ENCODE assay signal across 33 cellular contexts in genomic region chr7:135683609-135684008, GRCh38. TPM values are rescaled to one million over a fixed set of nuclear protein-coding genes. Genes with fewer than 3 reads are reported as not detected.
DNase-seq lines count a peak whose midpoint lies in the region; ATAC-seq, FAIRE-seq and TF ChIP-seq lines count a peak whose summit lies in the region.
"Had no signal": no experiment of that assay in that cellular context is flagged by ENCODE, and none has a peak within 500 bp of the region (broad histone marks: within the 10 kb centered on the region; RNA-seq: fewer than 3 reads in every experiment).

No MANE protein-coding gene starts in this region.

- no peaks in the 10 kb centered on the region for H3K9me1 ChIP-seq in K562 (ENCODE audit: control insufficient read depth, insufficient read depth, low read length)

- H3K4me3 ChIP-seq in K562 = no peak overlapping the region
- H3K4me3 ChIP-seq in esophagus squamous epithelium = no peak overlapping the region
- H3K4me3 ChIP-seq in uterus = no peak overlapping the region
- H3K4me3 ChIP-seq: upper lobe of right lung had no signal

- FAIRE-seq in K562 (lab: Jason Lieb, UNC) = no peak
- FAIRE-seq in urothelium cell line (lab: Jason Lieb, UNC) = no peak
- FAIRE-seq: colon, H1, HTR-8/SVneo had no signal

- peaks cover 15% of the 10 kb centered on the region; the same call in 1 of the 2 replicates for H4K20me1 ChIP-seq in K562 (replicated peaks; ENCODE audit: control insufficient read depth, insufficient read depth, low read length)

- H3K27me3 ChIP-seq in K562 (ENCODE audit: control insufficient read depth in 2 of 2, insufficient read depth in 2 of 2, low read length in 2 of 2) (no peaks in the 10 kb centered on the region), esophagus squamous epithelium (no peaks in the 10 kb centered on the region), uterus (no peaks in the 10 kb centered on the region)
- H3K27me3 ChIP-seq: upper lobe of right lung had no signal

- TF ChIP-seq EP300 in K562 (IDR thresholded peaks at IDR 0.05; ENCODE audit: low read length) = no peak

- CTCF ChIA-PET in K562 (lab: Yijun Ruan, JAX; ENCODE audit: low intra/inter-chr PET ratio) = no interaction called here

- intact Hi-C loops in K562 (cut with micrococcal nuclease) (no loop called here), esophagus squamous epithelium (cut with DNase I) (no loop called here), uterus (cut with DNase I; ENCODE audit: low total_unique reads) (no loop called here)

- POLR2A ChIA-PET in K562 (lab: Yijun Ruan, JAX) = interaction anchor here (0.9 to 2.8 kb wide), 5 partner anchors 9 to 258 kb away, joined by 3 to 9 read pairs (median 3); no protein-coding TSS in a partner anchor

- no peaks in the 10 kb centered on the region for H3K79me2 ChIP-seq in K562 (ENCODE audit: control insufficient read depth, insufficient read depth, low read length)

- TF ChIP-seq RAD21 in K562 (CRISPR knock-in tag; conservative IDR thresholded peaks at IDR 0.05 in 1 of 2, IDR thresholded peaks at IDR 0.05 in 1 of 2) = no peak

- H3K4me1 ChIP-seq in K562 (replicated peaks in 1 of 2; ENCODE audit: control insufficient read depth in 2 of 2, insufficient read depth in 2 of 2, low read length in 2 of 2) (peaks cover 2 to 3% of the 10 kb centered on the region in 2 experiments; a peak in 3 of 5 replicates), esophagus squamous epithelium (peaks cover 0 to 54% (median 20%) of the 10 kb centered on the region in 3 donors), uterus (no peaks in the 10 kb centered on the region)

- DNase-seq in HPDE6-E6E7 (ENCODE audit: extremely low spot score) (peak; percentile 62), K562 (ENCODE audit: extremely low read depth in 1 of 4, low spot score in 3 of 4) (no peak), esophagus squamous epithelium (lab: John Stamatoyannopoulos, UW) (no peak), renal cortical epithelial cell (ENCODE audit: low read depth) (peak; percentile 52), uterus (no peak), urothelium cell line (ENCODE audit: low spot score) (no peak)
- DNase-seq in stimulated activated CD4-positive, alpha-beta T cell treated with anti-CD3 and anti-CD28 coated beads, Interleukin-2, amount 100 ng/mL, for 48 hours = no peak
- DNase-seq: activated CD4-positive, alpha-beta T cell treated with anti-CD3 and anti-CD28 coated beads for 4 hours; activated CD8-positive, alpha-beta T cell treated with anti-CD3 and anti-CD28 coated beads, Interleukin-2, amount 10 ng/mL, durations not matched to agents 7 days and 5 days; activated T-cell treated with anti-CD3 and anti-CD28 coated beads for 4 hours; amniotic stem cell; CD4-positive, alpha-beta T cell; head of caudate nucleus; KBM-7; NCI-H1105 treated with DMSO at 0.1 percent for 48 hours; NCI-H1930; NCI-H2227 treated with DMSO at 0.1 percent for 48 hours; NCI-H69; SIG-M5; stimulated activated naive B cell treated with anti-CD40 and anti-IgM and Interleukin-4, amounts not matched to agents 10 μg/mL and 1 μg/mL and 100 μg/mL, for 72 hours; substantia nigra; T1000; upper lobe of right lung; WERI-Rb-1 had no signal

- H2AFZ ChIP-seq in K562 (ENCODE audit: low read depth, low read length) = no peak overlapping the region

- 71% methylated on average over 3 of the region's 3 CpGs for WGBS in K562 (ENCODE audit: insufficient coverage, low coverage, missing lambda C conversion rate)
- 49 to 53% methylated on average over 3 of the region's 3 CpGs for WGBS in esophagus squamous epithelium, 2 donors

- no TSS peak for BruUV-seq in K562 (replicated peaks; lab: Mats Ljungman, UMichigan)

- H3K36me3 ChIP-seq in K562 (ENCODE audit: control insufficient read depth, insufficient read depth, low read length) = no peaks in the 10 kb centered on the region
- H3K36me3 ChIP-seq in esophagus squamous epithelium = peaks cover 0 to 33% (median 0%) of the 10 kb centered on the region in 3 donors
- no peaks in the 10 kb centered on the region for H3K36me3 ChIP-seq in uterus
- H3K36me3 ChIP-seq: upper lobe of right lung, WERI-Rb-1 had no signal

- H3K27ac ChIP-seq in K562 (ENCODE audit: extremely low read depth, low read depth, low read length) = no peak overlapping the region
- peak overlapping the region in 3 of 4 donors; percentile 19 to 62 (median 48) for H3K27ac ChIP-seq in esophagus squamous epithelium
- H3K27ac ChIP-seq in uterus = no peak overlapping the region
- H3K27ac ChIP-seq: upper lobe of right lung, WERI-Rb-1 had no signal

- H3K9me3 ChIP-seq in K562 (replicated peaks; ENCODE audit: control insufficient read depth, insufficient read depth, low read depth, low read length) (no peaks in the 10 kb centered on the region), esophagus squamous epithelium (no peaks in the 10 kb centered on the region), uterus (no peaks in the 10 kb centered on the region)
- H3K9me3 ChIP-seq: upper lobe of right lung had no signal

- TF ChIP-seq POLR2A in K562 (conservative IDR thresholded peaks at IDR 0.05) = no peak
- TF ChIP-seq POLR2A in esophagus squamous epithelium (IDR thresholded peaks at IDR 0.05) = no peak
- TF ChIP-seq POLR2A in uterus (IDR thresholded peaks at IDR 0.05) = no peak

- no peak overlapping the region for H3K4me2 ChIP-seq in K562 (ENCODE audit: insufficient read depth, low read length)

- in situ Hi-C loops in K562 (cut with MboI) = no loop called here

- no peak for TF ChIP-seq CTCF in K562 (IDR thresholded peaks at IDR 0.05 in 2 of 3, conservative IDR thresholded peaks at IDR 0.05 in 1 of 3; ENCODE audit: insufficient read depth in 2 of 3, low read depth in 1 of 3, low read length in 3 of 3)
- no peak for TF ChIP-seq CTCF in esophagus squamous epithelium (IDR thresholded peaks at IDR 0.05)
- TF ChIP-seq CTCF in uterus (IDR thresholded peaks at IDR 0.05) = no peak

- no peak for ATAC-seq in K562
- ATAC-seq: activated CD8-positive, alpha-beta T cell treated with anti-CD3 and anti-CD28 coated beads, Interleukin-2, amount 10 ng/mL, durations not matched to agents 7 days and 5 days; stimulated activated naive B cell treated with anti-CD40 and anti-IgM and Interleukin-4, amounts not matched to agents 10 μg/mL and 1 μg/mL and 100 μg/mL, for 72 hours; upper lobe of right lung had no signal

- no peak overlapping the region for H3K9ac ChIP-seq in K562 (ENCODE audit: insufficient read depth in 1 of 2, low read depth in 2 of 2, low read length in 2 of 2)

TF ChIP-seq in K562, 482 proteins besides CTCF, POLR2A, EP300 and RAD21:
- peak; percentile 68; the same call in 1 of the 2 replicates for TF ChIP-seq SPI1 (IDR thresholded peaks at IDR 0.05; ENCODE audit: borderline replicate concordance, low read depth, low read length)
- no peak for TF ChIP-seq HNRNPH1 (optimal IDR thresholded peaks at IDR 0.05; ENCODE audit: low read depth, low read length)
- no peak for TF ChIP-seq ZNF133 (CRISPR knock-in tag; IDR thresholded peaks at IDR 0.05)

RNA-seq across cellular contexts. Expression of gene STMP1, which starts 21.3 kb away (rescaled TPM):
- 23.9 and 54.4 TPM in 2 replicates for total RNA-seq in K562 (2011; cell fraction: chromatin; rRNA removed; ENCODE audit: low replicate concordance)
- 18.5 and 19.9 TPM in 2 replicates for total RNA-seq in K562 (2011; cell fraction: nucleolus; rRNA removed)
- total RNA-seq in K562 (2011; cell fraction: nucleoplasm; rRNA removed) = 44.6 and 66.5 TPM in 2 replicates
- total RNA-seq in K562 (2014; rRNA removed) (10.6 and 18.5 TPM in 2 replicates), K562 (2014; rRNA removed; fragmentation: Illumina TruSeq; extraction: Trizol) (47.8 and 54.0 TPM in 2 replicates), K562 (2015; rRNA removed; fragmentation: Illumina TruSeq; extraction: Trizol) (35.1 and 36.5 TPM in 2 replicates), K562 (2021) (56.8 and 59.8 TPM in 2 replicates), esophagus squamous epithelium (10 to 100 TPM; 19.2 to 25.6 (median 23.1) TPM), renal cortical epithelial cell (11.1 and 28.1 TPM in 2 replicates), uterus (10 to 100 TPM in 3 of 4 donors, 1 to 10 TPM in 1; 4.4 to 28.5 (median 23.1) TPM)
- polyA plus RNA-seq in K562 (2011; rRNA removed) (58.4 and 66.1 TPM in 2 replicates), K562 (2014; fragmentation: Illumina TruSeq; extraction: Trizol) (57.9 and 67.7 TPM in 2 replicates), K562 (2014; fragmentation: Nextera tagmentation; extraction: Ambion mirVana) (100 to 1,000 TPM; 175 to 249 TPM), K562 (2014; rRNA removed) (41.5 and 53.9 TPM in 2 replicates)
- polyA plus RNA-seq in K562 (2011; cell fraction: cytosol; rRNA removed) = 16.5 and 48.0 TPM in 2 replicates
- 17.4 and 32.2 TPM in 2 replicates for polyA plus RNA-seq in K562 (2011; cell fraction: nucleus; rRNA removed)
- 66.4 and 79.0 TPM in 2 replicates for polyA plus RNA-seq in K562 (2012)
- polyA minus RNA-seq in K562 (2011; rRNA and poly(A)+ RNA removed) = 35.3 and 55.2 TPM in 2 replicates
- polyA minus RNA-seq in K562 (2011; cell fraction: cytosol; rRNA and poly(A)+ RNA removed) = 21.3 and 22.6 TPM in 2 replicates
- 18.3 and 36.7 TPM in 2 replicates for polyA minus RNA-seq in K562 (2011; cell fraction: nucleus; rRNA and poly(A)+ RNA removed)

RNA-seq across cellular contexts. Expression of gene SLC13A4, which starts 44.4 kb away (rescaled TPM):
- total RNA-seq in K562 (2011; cell fraction: chromatin; rRNA removed; ENCODE audit: low replicate concordance) = 0.62 and 1.4 TPM in 2 replicates
- total RNA-seq in K562 (2011; cell fraction: nucleolus; rRNA removed) = 0.39 and 0.50 TPM in 2 replicates
- 0.88 and 1.2 TPM in 2 replicates for total RNA-seq in K562 (2011; cell fraction: nucleoplasm; rRNA removed)
- 0.23 and 0.45 TPM in 2 replicates for total RNA-seq in K562 (2014; rRNA removed)
- total RNA-seq in K562 (2014; rRNA removed; fragmentation: Illumina TruSeq; extraction: Trizol) = 0.22 and 0.51 TPM in 2 replicates
- total RNA-seq in K562 (2015; rRNA removed; fragmentation: Illumina TruSeq; extraction: Trizol) = 0.19 and 0.36 TPM in 2 replicates
- 0.60 and 0.66 TPM in 2 replicates for total RNA-seq in K562 (2021)
- 0.11 and 0.60 TPM in 2 replicates for polyA plus RNA-seq in K562 (2011; rRNA removed)
- 0.37 and 1.3 TPM in 2 replicates for polyA plus RNA-seq in K562 (2011; cell fraction: cytosol; rRNA removed)
- 0.17 and 1.1 TPM in 2 replicates for polyA plus RNA-seq in K562 (2011; cell fraction: nucleus; rRNA removed)
- polyA plus RNA-seq in K562 (2012) = 0.90 and 1.9 TPM in 2 replicates
- polyA plus RNA-seq in K562 (2014; fragmentation: Illumina TruSeq; extraction: Trizol) = 0.86 and 1.0 TPM in 2 replicates
- polyA plus RNA-seq in K562 (2014; fragmentation: Nextera tagmentation; extraction: Ambion mirVana) = under 1 TPM; 0.27 to 0.48 TPM
- 0.41 and 0.66 TPM in 2 replicates for polyA plus RNA-seq in K562 (2014; rRNA removed)
- polyA minus RNA-seq in K562 (2011; rRNA and poly(A)+ RNA removed) = 0.14 and 0.27 TPM in 2 replicates
- not detected in 2 replicates for polyA minus RNA-seq in K562 (2011; cell fraction: cytosol; rRNA and poly(A)+ RNA removed)
- 0.44 TPM in 1 of 2 replicates, not detected in the other for polyA minus RNA-seq in K562 (2011; cell fraction: nucleus; rRNA and poly(A)+ RNA removed)
- 1 to 10 TPM in 3 of 4 donors, under 1 TPM in 1; under 0.01 to 1.9 (median 1.5) TPM for total RNA-seq in esophagus squamous epithelium
- total RNA-seq in renal cortical epithelial cell = not detected in 2 replicates
- under 1 TPM in 1 of 4 donors, not detected in 3; 0.26 TPM for total RNA-seq in uterus
- total RNA-seq: A673; activated CD8-positive, alpha-beta T cell treated with anti-CD3 and anti-CD28 coated beads, Interleukin-2, amount 10 ng/mL, durations not matched to agents 7 days and 5 days; CD4-positive, alpha-beta T cell; epithelial cell of proximal tubule; M059J; mucosa of gallbladder; natural killer cell treated with Interleukin-12 subunit alpha and Interleukin-12 subunit beta and Interleukin-15 and Interleukin-18, amount 100 ng/mL, for 72 hours; skeletal muscle tissue; upper lobe of right lung had no signal

Comparison
In these comparisons a context has a peak if more than half of its experiments do, and no peak if none do; other contexts are left out.
1. DNase-seq: peak in HPDE6-E6E7 (single experiment) and renal cortical epithelial cell (single experiment); none in K562 (0 of 4), esophagus squamous epithelium (single experiment), uterus (0 of 2), stimulated activated CD4-positive, alpha-beta T cell treated with anti-CD3 and anti-CD28 coated beads, Interleukin-2, amount 100 ng/mL, for 48 hours (0 of 2) and urothelium cell line (single experiment).
2. H3K27ac ChIP-seq: peak in esophagus squamous epithelium (3 of 4); none in K562 (single experiment) and uterus (0 of 2).